In the genomic region with DNA sequence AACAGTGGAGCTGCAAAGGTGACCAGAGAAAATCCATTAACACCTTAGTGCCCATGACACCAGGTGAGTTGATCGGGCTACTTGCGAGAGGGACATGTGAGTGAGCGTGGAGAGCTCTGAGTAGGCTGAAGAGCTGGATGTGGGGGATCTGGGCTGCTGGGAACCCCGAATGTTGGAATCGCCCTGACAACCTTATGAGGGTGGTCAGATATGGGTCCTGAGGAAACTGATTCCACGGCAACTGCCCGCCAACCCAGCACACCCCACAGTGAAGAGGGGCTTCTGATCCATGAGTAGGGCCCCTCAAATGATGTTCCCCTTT, we compare ENCODE assay signal across 8 cellular contexts. TPM values are rescaled to one million over a fixed set of nuclear protein-coding genes. Genes with fewer than 3 reads are reported as not detected.
DNase-seq lines count a peak whose midpoint lies in the region; ATAC-seq and TF ChIP-seq lines count a peak whose summit lies in the region.

No MANE protein-coding gene starts in this region.

- H3K4me3 ChIP-seq in GM08714 (ENCODE audit: low read length) (peak overlapping the region; percentile 72), Peyer's patch (peak overlapping the region; percentile 84 to 98 (median 92)), esophagus muscularis mucosa (peak overlapping the region; percentile 67 to 98 (median 84)), parathyroid adenoma (ENCODE audit: low read depth, low read length) (peak overlapping the region; percentile 90)

- intact Hi-C loops in esophagus muscularis mucosa (cut with DNase I): no loop called here

- TF ChIP-seq POLR2A in Peyer's patch (IDR thresholded peaks at IDR 0.05) (peak in 1 of 2 donors; percentile 23), esophagus muscularis mucosa (IDR thresholded peaks at IDR 0.05; ENCODE audit: low read depth) (no peak)

- H2AFZ ChIP-seq in parathyroid adenoma: peak overlapping the region; percentile 94

- H3K4me1 ChIP-seq in Peyer's patch (peaks cover 0 to 33% (median 3%) of the 10 kb centered on the region in 4 donors), esophagus muscularis mucosa (peaks cover 26 to 37% (median 36%) of the 10 kb centered on the region in 4 donors), parathyroid adenoma (no peaks in the 10 kb centered on the region)

- DNase-seq in Peyer's patch (no peak), esophagus muscularis mucosa (ENCODE audit: extremely low spot score) (no peak), RKO (ENCODE audit: low spot score) (no peak), AML-193 (lab: John Stamatoyannopoulos, UW) (no peak), amniotic stem cell (lab: John Stamatoyannopoulos, UW) (no peak)

- no peak for TF ChIP-seq EP300 in esophagus muscularis mucosa (IDR thresholded peaks at IDR 0.05)

- no peaks in the 10 kb centered on the region for H3K36me3 ChIP-seq in Peyer's patch
- H3K36me3 ChIP-seq in esophagus muscularis mucosa: no peaks in the 10 kb centered on the region
- H3K36me3 ChIP-seq in parathyroid adenoma (ENCODE audit: control insufficient read depth, insufficient read depth, low read length): no peaks in the 10 kb centered on the region

- no peaks in the 10 kb centered on the region for H3K79me2 ChIP-seq in parathyroid adenoma

- H3K27ac ChIP-seq in Peyer's patch: peak overlapping the region; percentile 70 to 92 (median 87)
- peak overlapping the region; percentile 94 to 98 (median 94) for H3K27ac ChIP-seq in esophagus muscularis mucosa (replicated peaks in 1 of 4)
- H3K27ac ChIP-seq in parathyroid adenoma: peak overlapping the region; percentile 74

- no peaks in the 10 kb centered on the region for H3K27me3 ChIP-seq in Peyer's patch
- peaks cover 0 to 3% (median 0%) of the 10 kb centered on the region in 4 donors for H3K27me3 ChIP-seq in esophagus muscularis mucosa
- H3K27me3 ChIP-seq in parathyroid adenoma (ENCODE audit: control insufficient read depth, insufficient read depth, low read length): no peaks in the 10 kb centered on the region

- H3K9ac ChIP-seq in parathyroid adenoma: peak overlapping the region; percentile 11

- TF ChIP-seq CTCF in Peyer's patch (IDR thresholded peaks at IDR 0.05): no peak
- no peak for TF ChIP-seq CTCF in esophagus muscularis mucosa (IDR thresholded peaks at IDR 0.05)
- TF ChIP-seq CTCF in parathyroid adenoma (IDR thresholded peaks at IDR 0.05): no peak

- H3K4me2 ChIP-seq in parathyroid adenoma (ENCODE audit: low read length): peak overlapping the region; percentile 98

- ATAC-seq in HG02763 (IDR thresholded peaks at IDR 0.05; ENCODE audit: unreplicated experiment): no peak

- 19% methylated on average over 4 of the region's 7 CpGs for WGBS in esophagus muscularis mucosa

- H3K9me3 ChIP-seq in Peyer's patch (no peaks in the 10 kb centered on the region), esophagus muscularis mucosa (no peaks in the 10 kb centered on the region), parathyroid adenoma (ENCODE audit: control insufficient read depth, low read length) (no peaks in the 10 kb centered on the region)

RNA-seq across cellular contexts. Expression of a gene that starts 0.7 kb away (rescaled TPM):
- 10 to 100 TPM; 34.9 to 72.3 (median 51.5) TPM for total RNA-seq in Peyer's patch
- 100 to 1,000 TPM; 104 to 138 (median 107) TPM for total RNA-seq in esophagus muscularis mucosa
